In genomic region chr22:35539910-35540599, GRCh38 we compare ENCODE assay signal across 1 cellular context.
TF ChIP-seq lines count a peak whose summit lies in the region.

No MANE protein-coding gene starts in this region.

TF ChIP-seq in WTC11, 78 proteins besides CTCF, POLR2A, EP300 and RAD21 (continued from another document and continues in another):
- TF ChIP-seq, protein P1, sequence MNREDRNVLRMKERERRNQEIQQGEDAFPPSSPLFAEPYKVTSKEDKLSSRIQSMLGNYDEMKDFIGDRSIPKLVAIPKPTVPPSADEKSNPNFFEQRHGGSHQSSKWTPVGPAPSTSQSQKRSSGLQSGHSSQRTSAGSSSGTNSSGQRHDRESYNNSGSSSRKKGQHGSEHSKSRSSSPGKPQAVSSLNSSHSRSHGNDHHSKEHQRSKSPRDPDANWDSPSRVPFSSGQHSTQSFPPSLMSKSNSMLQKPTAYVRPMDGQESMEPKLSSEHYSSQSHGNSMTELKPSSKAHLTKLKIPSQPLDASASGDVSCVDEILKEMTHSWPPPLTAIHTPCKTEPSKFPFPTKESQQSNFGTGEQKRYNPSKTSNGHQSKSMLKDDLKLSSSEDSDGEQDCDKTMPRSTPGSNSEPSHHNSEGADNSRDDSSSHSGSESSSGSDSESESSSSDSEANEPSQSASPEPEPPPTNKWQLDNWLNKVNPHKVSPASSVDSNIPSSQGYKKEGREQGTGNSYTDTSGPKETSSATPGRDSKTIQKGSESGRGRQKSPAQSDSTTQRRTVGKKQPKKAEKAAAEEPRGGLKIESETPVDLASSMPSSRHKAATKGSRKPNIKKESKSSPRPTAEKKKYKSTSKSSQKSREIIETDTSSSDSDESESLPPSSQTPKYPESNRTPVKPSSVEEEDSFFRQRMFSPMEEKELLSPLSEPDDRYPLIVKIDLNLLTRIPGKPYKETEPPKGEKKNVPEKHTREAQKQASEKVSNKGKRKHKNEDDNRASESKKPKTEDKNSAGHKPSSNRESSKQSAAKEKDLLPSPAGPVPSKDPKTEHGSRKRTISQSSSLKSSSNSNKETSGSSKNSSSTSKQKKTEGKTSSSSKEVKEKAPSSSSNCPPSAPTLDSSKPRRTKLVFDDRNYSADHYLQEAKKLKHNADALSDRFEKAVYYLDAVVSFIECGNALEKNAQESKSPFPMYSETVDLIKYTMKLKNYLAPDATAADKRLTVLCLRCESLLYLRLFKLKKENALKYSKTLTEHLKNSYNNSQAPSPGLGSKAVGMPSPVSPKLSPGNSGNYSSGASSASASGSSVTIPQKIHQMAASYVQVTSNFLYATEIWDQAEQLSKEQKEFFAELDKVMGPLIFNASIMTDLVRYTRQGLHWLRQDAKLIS (CRISPR knock-in tag; IDR thresholded peaks at IDR 0.05; ENCODE audit: borderline replicate concordance): no peak
- TF ChIP-seq, protein P2, sequence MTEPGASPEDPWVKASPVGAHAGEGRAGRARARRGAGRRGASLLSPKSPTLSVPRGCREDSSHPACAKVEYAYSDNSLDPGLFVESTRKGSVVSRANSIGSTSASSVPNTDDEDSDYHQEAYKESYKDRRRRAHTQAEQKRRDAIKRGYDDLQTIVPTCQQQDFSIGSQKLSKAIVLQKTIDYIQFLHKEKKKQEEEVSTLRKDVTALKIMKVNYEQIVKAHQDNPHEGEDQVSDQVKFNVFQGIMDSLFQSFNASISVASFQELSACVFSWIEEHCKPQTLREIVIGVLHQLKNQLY (CRISPR knock-in tag; IDR thresholded peaks at IDR 0.05): no peak
- no peak for TF ChIP-seq ZNF121 (CRISPR knock-in tag; IDR thresholded peaks at IDR 0.05)
- peak; percentile 84; the same call in 1 of the 2 replicates for TF ChIP-seq FOXP1 (CRISPR knock-in tag; IDR thresholded peaks at IDR 0.05; ENCODE audit: borderline replicate concordance)
- TF ChIP-seq TP53 (CRISPR knock-in tag; IDR thresholded peaks at IDR 0.05): peak; percentile 84; the same call in 1 of the 2 replicates
- 0 out of 2 replicates have a peak, but pooled peaks have one; percentile 57 for TF ChIP-seq ZBTB21 (CRISPR knock-in tag; IDR thresholded peaks at IDR 0.05; ENCODE audit: borderline replicate concordance)
- TF ChIP-seq NR3C1 (CRISPR knock-in tag; conservative IDR thresholded peaks at IDR 0.05; ENCODE audit: low read depth): 0 out of 2 replicates have a peak, but pooled peaks have one; percentile 37
- no peak for TF ChIP-seq ATF2 (CRISPR knock-in tag; IDR thresholded peaks at IDR 0.05; ENCODE audit: borderline replicate concordance, low read depth)
- TF ChIP-seq ZBTB43 (CRISPR knock-in tag; IDR thresholded peaks at IDR 0.05): no peak
- TF ChIP-seq NFYB (CRISPR knock-in tag; conservative IDR thresholded peaks at IDR 0.05; ENCODE audit: low read depth): no peak
- peak; percentile 58 for TF ChIP-seq USF2 (CRISPR knock-in tag; IDR thresholded peaks at IDR 0.05)
- 0 out of 2 replicates have a peak, but pooled peaks have one; percentile 28 for TF ChIP-seq SP1 (CRISPR knock-in tag; conservative IDR thresholded peaks at IDR 0.05)
- TF ChIP-seq CREB1 (CRISPR knock-in tag; IDR thresholded peaks at IDR 0.05): no peak
- TF ChIP-seq, protein P3, sequence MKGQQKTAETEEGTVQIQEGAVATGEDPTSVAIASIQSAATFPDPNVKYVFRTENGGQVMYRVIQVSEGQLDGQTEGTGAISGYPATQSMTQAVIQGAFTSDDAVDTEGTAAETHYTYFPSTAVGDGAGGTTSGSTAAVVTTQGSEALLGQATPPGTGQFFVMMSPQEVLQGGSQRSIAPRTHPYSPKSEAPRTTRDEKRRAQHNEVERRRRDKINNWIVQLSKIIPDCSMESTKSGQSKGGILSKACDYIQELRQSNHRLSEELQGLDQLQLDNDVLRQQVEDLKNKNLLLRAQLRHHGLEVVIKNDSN (CRISPR knock-in tag; IDR thresholded peaks at IDR 0.05): peak; percentile 65; the same call in 1 of the 2 replicates
- TF ChIP-seq NFE2L1 (CRISPR knock-in tag; IDR thresholded peaks at IDR 0.05): no peak; the same call in none of the 2 replicates
- TF ChIP-seq ATF6 (CRISPR knock-in tag; IDR thresholded peaks at IDR 0.05): no peak
- TF ChIP-seq E2F1 (CRISPR knock-in tag; IDR thresholded peaks at IDR 0.05): peak; percentile 72; the same call in 1 of the 2 replicates
- TF ChIP-seq, protein P4, sequence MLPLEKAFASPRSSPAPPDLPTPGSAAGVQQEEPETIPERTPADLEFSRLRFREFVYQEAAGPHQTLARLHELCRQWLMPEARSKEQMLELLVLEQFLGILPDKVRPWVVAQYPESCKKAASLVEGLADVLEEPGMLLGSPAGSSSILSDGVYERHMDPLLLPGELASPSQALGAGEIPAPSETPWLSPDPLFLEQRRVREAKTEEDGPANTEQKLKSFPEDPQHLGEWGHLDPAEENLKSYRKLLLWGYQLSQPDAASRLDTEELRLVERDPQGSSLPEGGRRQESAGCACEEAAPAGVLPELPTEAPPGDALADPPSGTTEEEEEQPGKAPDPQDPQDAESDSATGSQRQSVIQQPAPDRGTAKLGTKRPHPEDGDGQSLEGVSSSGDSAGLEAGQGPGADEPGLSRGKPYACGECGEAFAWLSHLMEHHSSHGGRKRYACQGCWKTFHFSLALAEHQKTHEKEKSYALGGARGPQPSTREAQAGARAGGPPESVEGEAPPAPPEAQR (CRISPR knock-in tag; IDR thresholded peaks at IDR 0.05): no peak
- no peak for TF ChIP-seq ZNF512 (CRISPR knock-in tag; IDR thresholded peaks at IDR 0.05; ENCODE audit: borderline replicate concordance)
- TF ChIP-seq, protein P5, sequence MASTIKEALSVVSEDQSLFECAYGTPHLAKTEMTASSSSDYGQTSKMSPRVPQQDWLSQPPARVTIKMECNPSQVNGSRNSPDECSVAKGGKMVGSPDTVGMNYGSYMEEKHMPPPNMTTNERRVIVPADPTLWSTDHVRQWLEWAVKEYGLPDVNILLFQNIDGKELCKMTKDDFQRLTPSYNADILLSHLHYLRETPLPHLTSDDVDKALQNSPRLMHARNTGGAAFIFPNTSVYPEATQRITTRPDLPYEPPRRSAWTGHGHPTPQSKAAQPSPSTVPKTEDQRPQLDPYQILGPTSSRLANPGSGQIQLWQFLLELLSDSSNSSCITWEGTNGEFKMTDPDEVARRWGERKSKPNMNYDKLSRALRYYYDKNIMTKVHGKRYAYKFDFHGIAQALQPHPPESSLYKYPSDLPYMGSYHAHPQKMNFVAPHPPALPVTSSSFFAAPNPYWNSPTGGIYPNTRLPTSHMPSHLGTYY (CRISPR knock-in tag; IDR thresholded peaks at IDR 0.05): no peak
- peak; percentile 78; the same call in 1 of the 2 replicates for TF ChIP-seq ESRRA (CRISPR knock-in tag; IDR thresholded peaks at IDR 0.05; ENCODE audit: borderline replicate concordance)
- no peak for TF ChIP-seq NFATC4 (CRISPR knock-in tag; IDR thresholded peaks at IDR 0.05)
- TF ChIP-seq SOX15 (CRISPR knock-in tag; IDR thresholded peaks at IDR 0.05): no peak
- 0 out of 2 replicates have a peak, but pooled peaks have one; percentile 7 for TF ChIP-seq IRF2 (CRISPR knock-in tag; IDR thresholded peaks at IDR 0.05; ENCODE audit: borderline replicate concordance, low read depth)
- TF ChIP-seq NR2C2 (CRISPR knock-in tag; IDR thresholded peaks at IDR 0.05): no peak
- no peak for TF ChIP-seq ZNF423 (CRISPR knock-in tag; IDR thresholded peaks at IDR 0.05)
- TF ChIP-seq HMGXB4 (CRISPR knock-in tag; IDR thresholded peaks at IDR 0.05): peak; percentile 69; the same call in 1 of the 2 replicates
- peak; percentile 57; the same call in 1 of the 2 replicates for TF ChIP-seq FOXK1 (CRISPR knock-in tag; IDR thresholded peaks at IDR 0.05)
- TF ChIP-seq MAX (CRISPR knock-in tag; IDR thresholded peaks at IDR 0.05): peak; percentile 86
- TF ChIP-seq IRF1 (CRISPR knock-in tag; IDR thresholded peaks at IDR 0.05): peak; percentile 77
- no peak for TF ChIP-seq NR1H2 (CRISPR knock-in tag; IDR thresholded peaks at IDR 0.05)
- no peak for TF ChIP-seq RELA (CRISPR knock-in tag; IDR thresholded peaks at IDR 0.05; ENCODE audit: borderline replicate concordance)
- TF ChIP-seq ZNF232 (CRISPR knock-in tag; IDR thresholded peaks at IDR 0.05): no peak
- no peak for TF ChIP-seq TEAD4 (CRISPR knock-in tag; IDR thresholded peaks at IDR 0.05)
